In genomic region chr6:106359989-106360409, GRCh38 we compare ENCODE assay signal across 1 cellular context.
TF ChIP-seq lines count a peak whose summit lies in the region.

No MANE protein-coding gene starts in this region.

TF ChIP-seq in WTC11, 78 proteins besides CTCF, POLR2A, EP300 and RAD21 (continued from another document):
- TF ChIP-seq GABPB1 (CRISPR knock-in tag; IDR thresholded peaks at IDR 0.05) = no peak
- TF ChIP-seq, protein P1, sequence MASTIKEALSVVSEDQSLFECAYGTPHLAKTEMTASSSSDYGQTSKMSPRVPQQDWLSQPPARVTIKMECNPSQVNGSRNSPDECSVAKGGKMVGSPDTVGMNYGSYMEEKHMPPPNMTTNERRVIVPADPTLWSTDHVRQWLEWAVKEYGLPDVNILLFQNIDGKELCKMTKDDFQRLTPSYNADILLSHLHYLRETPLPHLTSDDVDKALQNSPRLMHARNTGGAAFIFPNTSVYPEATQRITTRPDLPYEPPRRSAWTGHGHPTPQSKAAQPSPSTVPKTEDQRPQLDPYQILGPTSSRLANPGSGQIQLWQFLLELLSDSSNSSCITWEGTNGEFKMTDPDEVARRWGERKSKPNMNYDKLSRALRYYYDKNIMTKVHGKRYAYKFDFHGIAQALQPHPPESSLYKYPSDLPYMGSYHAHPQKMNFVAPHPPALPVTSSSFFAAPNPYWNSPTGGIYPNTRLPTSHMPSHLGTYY (CRISPR knock-in tag; IDR thresholded peaks at IDR 0.05) = no peak
